In genomic region chr4:150828159-150828558, GRCh38 we compare ENCODE assay signal across 8 cellular contexts.
DNase-seq lines count a peak whose midpoint lies in the region; ATAC-seq and TF ChIP-seq lines count a peak whose summit lies in the region.

No MANE protein-coding gene starts in this region.

- no peak overlapping the region for H3K4me3 Mint-ChIP-seq in activated CD4-positive, alpha-beta T cell treated with anti-CD3 and anti-CD28 coated beads for 36 hours

- no peaks in the 10 kb centered on the region for H3K27me3 Mint-ChIP-seq in activated CD4-positive, alpha-beta T cell treated with anti-CD3 and anti-CD28 coated beads for 36 hours

- intact Hi-C loops in activated CD4-positive, alpha-beta T cell treated with anti-CD3 and anti-CD28 coated beads for 36 hours (cut with DNase I, micrococcal nuclease) = no loop called here
- intact Hi-C loops in left ventricle myocardium inferior (cut with micrococcal nuclease) (no loop called here), breast epithelium (cut with DNase I; ENCODE audit: low total_unique reads) (no loop called here)

- no peaks in the 10 kb centered on the region for H3K27me3 ChIP-seq in left ventricle myocardium inferior (ENCODE audit: low read depth)
- H3K27me3 ChIP-seq in breast epithelium = no peaks in the 10 kb centered on the region

- no peaks in the 10 kb centered on the region for H3K9me3 Mint-ChIP-seq in activated CD4-positive, alpha-beta T cell treated with anti-CD3 and anti-CD28 coated beads for 36 hours (ENCODE audit: low read depth)

- peak; percentile 60 for DNase-seq in activated CD4-positive, alpha-beta T cell treated with anti-CD3 and anti-CD28 coated beads for 36 hours
- DNase-seq in activated CD4-positive, alpha-beta T cell treated with anti-CD3 and anti-CD28 coated beads for 1 hour = no peak
- DNase-seq in activated T-cell treated with anti-CD3 and anti-CD28 coated beads for 24 hours (ENCODE audit: low read depth) (peak; percentile 5), amniotic stem cell (lab: John Stamatoyannopoulos, UW) (no peak), left ventricle myocardium inferior (no peak), breast epithelium (ENCODE audit: low spot score in 2 of 2) (no peak)
- peak in 2 of 3 experiments; percentile 2 to 4 for DNase-seq in stimulated activated CD4-positive, alpha-beta T cell treated with anti-CD3 and anti-CD28 coated beads, TNF-alpha, amount 100 ng/mL, for 4 hours (ENCODE audit: low read depth in 3 of 3)

- H3K36me3 Mint-ChIP-seq in activated CD4-positive, alpha-beta T cell treated with anti-CD3 and anti-CD28 coated beads for 36 hours (ENCODE audit: low read depth) = peaks cover 48% of the 10 kb centered on the region

- peaks cover 25% of the 10 kb centered on the region for H3K4me1 Mint-ChIP-seq in activated CD4-positive, alpha-beta T cell treated with anti-CD3 and anti-CD28 coated beads for 36 hours

- TF ChIP-seq POLR2A in breast epithelium (IDR thresholded peaks at IDR 0.05) = no peak

- ATAC-seq in activated CD4-positive, alpha-beta T cell treated with anti-CD3 and anti-CD28 coated beads for 36 hours = peak; percentile 96
- ATAC-seq in HG03432 (IDR thresholded peaks at IDR 0.05; ENCODE audit: unreplicated experiment) = peak; percentile 96

- POLR2A ChIA-PET in activated CD4-positive, alpha-beta T cell treated with anti-CD3 and anti-CD28 coated beads for 36 hours (lab: Charles Lee) = no interaction called here

- no peaks in the 10 kb centered on the region for H3K9me3 ChIP-seq in left ventricle myocardium inferior (replicated peaks)
- no peaks in the 10 kb centered on the region for H3K9me3 ChIP-seq in breast epithelium

- TF ChIP-seq CTCF in left ventricle myocardium inferior (IDR thresholded peaks at IDR 0.05; ENCODE audit: borderline replicate concordance) = no peak
- no peak for TF ChIP-seq CTCF in breast epithelium (IDR thresholded peaks at IDR 0.05)

- CTCF ChIA-PET in activated CD4-positive, alpha-beta T cell treated with anti-CD3 and anti-CD28 coated beads for 36 hours (lab: Charles Lee) = interaction anchor here (1.0 to 1.9 kb wide), 4 partner anchors 11 to 39 kb away, joined by 5 to 7 read pairs (median 6); no protein-coding TSS in a partner anchor

- H3K36me3 ChIP-seq in left ventricle myocardium inferior = peaks cover 27% of the 10 kb centered on the region
- H3K36me3 ChIP-seq in breast epithelium = no peaks in the 10 kb centered on the region

- H3K27ac Mint-ChIP-seq in activated CD4-positive, alpha-beta T cell treated with anti-CD3 and anti-CD28 coated beads for 36 hours = peak overlapping the region; percentile 57

- no peak overlapping the region for H3K4me3 ChIP-seq in left ventricle myocardium inferior
- H3K4me3 ChIP-seq in breast epithelium = no peak overlapping the region

- H3K4me1 ChIP-seq in left ventricle myocardium inferior = no peaks in the 10 kb centered on the region
- no peaks in the 10 kb centered on the region for H3K4me1 ChIP-seq in breast epithelium

- H3K27ac ChIP-seq in left ventricle myocardium inferior (replicated peaks) (no peak overlapping the region), breast epithelium (no peak overlapping the region)

Comparison
In these comparisons a context has a peak if more than half of its experiments do, and no peak if none do; other contexts are left out.
1. DNase-seq: peak in activated CD4-positive, alpha-beta T cell treated with anti-CD3 and anti-CD28 coated beads for 36 hours (single experiment), activated T-cell treated with anti-CD3 and anti-CD28 coated beads for 24 hours (single experiment) and stimulated activated CD4-positive, alpha-beta T cell treated with anti-CD3 and anti-CD28 coated beads, TNF-alpha, amount 100 ng/mL, for 4 hours (2 of 3); none in activated CD4-positive, alpha-beta T cell treated with anti-CD3 and anti-CD28 coated beads for 1 hour (single experiment), amniotic stem cell (single experiment), left ventricle myocardium inferior (single experiment) and breast epithelium (0 of 2).